2 cellular contexts compared by ENCODE assay signal in genomic region chrX:2176274-2176673, GRCh38.
TF ChIP-seq lines count a peak whose summit lies in the region.

No MANE protein-coding gene starts in this region.

TF ChIP-seq in HepG2, 621 proteins besides CTCF, POLR2A, EP300 and RAD21:
- TF ChIP-seq MNT (IDR thresholded peaks at IDR 0.05) (peak; percentile 80), KDM6A (CRISPR knock-in tag; IDR thresholded peaks at IDR 0.05; ENCODE audit: low read depth) (no peak)

TF ChIP-seq in WTC11, 78 proteins besides CTCF, POLR2A, EP300 and RAD21 (continued from another document):
- TF ChIP-seq STAT6 (CRISPR knock-in tag; conservative IDR thresholded peaks at IDR 0.05; ENCODE audit: low read depth) (no peak), ZNF317 (CRISPR knock-in tag; IDR thresholded peaks at IDR 0.05; ENCODE audit: borderline replicate concordance, low read depth) (no peak), NFYB (CRISPR knock-in tag; conservative IDR thresholded peaks at IDR 0.05; ENCODE audit: low read depth) (no peak), E2F5 (CRISPR knock-in tag; IDR thresholded peaks at IDR 0.05) (no peak), JUN (CRISPR knock-in tag; IDR thresholded peaks at IDR 0.05) (no peak), NR2C2 (CRISPR knock-in tag; IDR thresholded peaks at IDR 0.05) (no peak), ZNF512 (CRISPR knock-in tag; IDR thresholded peaks at IDR 0.05; ENCODE audit: borderline replicate concordance) (no peak)
